9 cellular contexts compared by ENCODE assay signal in genomic region chr3:9898467-9899229, GRCh38. TPM values are rescaled to one million over a fixed set of nuclear protein-coding genes. Genes with fewer than 3 reads are reported as not detected.
DNase-seq lines count a peak whose midpoint lies in the region; ATAC-seq, FAIRE-seq and TF ChIP-seq lines count a peak whose summit lies in the region.
"Had no signal": no experiment of that assay in that cellular context is flagged by ENCODE, and none has a peak within 500 bp of the region (broad histone marks: within the 10 kb centered on the region; RNA-seq: fewer than 3 reads in every experiment).

No MANE protein-coding gene starts in this region.

- peak; percentile 9 to 13; a peak in 4 of 6 replicates for ATAC-seq in A549
- ATAC-seq in GM19455 (IDR thresholded peaks at IDR 0.05; ENCODE audit: unreplicated experiment), result no peak
- no peak for ATAC-seq in HG03460 (IDR thresholded peaks at IDR 0.05; ENCODE audit: unreplicated experiment)
- no peak for ATAC-seq in HG03159 (IDR thresholded peaks at IDR 0.05; ENCODE audit: unreplicated experiment)

- no peak for TF ChIP-seq EP300 in A549 (IDR thresholded peaks at IDR 0.05)

- H3K9me3 ChIP-seq in A549 (no peaks in the 10 kb centered on the region), Peyer's patch (no peaks in the 10 kb centered on the region), liver (ENCODE audit: control insufficient read depth in 4 of 4, low read length in 3 of 4) (no peaks in the 10 kb centered on the region)
- H3K9me3 ChIP-seq: BE2C had no signal

- H3K27me3 ChIP-seq in Peyer's patch, result no peaks in the 10 kb centered on the region
- no peaks in the 10 kb centered on the region for H3K27me3 ChIP-seq in liver (ENCODE audit: control insufficient read depth in 4 of 4, insufficient read depth in 4 of 4, low read length in 3 of 4)
- H3K27me3 ChIP-seq: BE2C had no signal

- TF ChIP-seq RAD21 in A549 (conservative IDR thresholded peaks at IDR 0.05 in 1 of 2, IDR thresholded peaks at IDR 0.05 in 1 of 2) (no peak), liver (IDR thresholded peaks at IDR 0.05) (no peak)

- POLR2A ChIA-PET in A549 (lab: Yijun Ruan, JAX), result interaction anchor here (1.0 to 1.1 kb wide), 2 partner anchors 14 to 34 kb away, joined by 4 to 6 read pairs; partner anchors contain the start of gene CRELD1

- TF ChIP-seq POLR2A in A549 (IDR thresholded peaks at IDR 0.05; ENCODE audit: low read length) (no peak), Peyer's patch (IDR thresholded peaks at IDR 0.05) (peak in 1 of 2 donors; percentile 40)

- H3K27ac ChIP-seq in A549, result peak overlapping the region; percentile 76 to 82
- peak overlapping the region in 3 of 4 donors; percentile 74 to 94 (median 90) for H3K27ac ChIP-seq in Peyer's patch
- peak overlapping the region; percentile 84 to 88 for H3K27ac ChIP-seq in liver (ENCODE audit: low read depth in 1 of 2, low read length in 2 of 2)

- peak overlapping the region; percentile 23 to 56 for H3K9ac ChIP-seq in liver (ENCODE audit: low read depth in 1 of 2, low read length in 2 of 2)

- DNase-seq in A549 (ENCODE audit: low read depth in 1 of 2, low spot score in 1 of 2) (no peak), Peyer's patch (peak in 2 of 3 donors; percentile 65 to 69)
- DNase-seq: BE2C, NCI-H1417 treated with DMSO at 0.1 percent for 48 hours had no signal

- TF ChIP-seq CTCF in A549 (IDR thresholded peaks at IDR 0.05) (no peak), Peyer's patch (IDR thresholded peaks at IDR 0.05) (peak in 1 of 6 experiments; percentile 5), liver (IDR thresholded peaks at IDR 0.05; ENCODE audit: low read depth, low read length, missing input control) (no peak)

- CTCF ChIA-PET in A549 (lab: Yijun Ruan, JAX), result interaction anchor here (0.7 to 1.7 kb wide), 4 partner anchors 9 to 52 kb away, joined by 3 to 5 read pairs (median 3); no protein-coding TSS in a partner anchor

- H3K36me3 ChIP-seq in Peyer's patch (no peaks in the 10 kb centered on the region), liver (ENCODE audit: control insufficient read depth in 4 of 4, insufficient read depth in 3 of 4, low read depth in 1 of 4, low read length in 3 of 4) (peaks cover 0 to 2% (median under 1%) of the 10 kb centered on the region in 4 donors)

- 54% methylated on average over 8 of the region's 8 CpGs for WGBS in A549 (ENCODE audit: missing lambda C conversion rate)
- WGBS in liver, result 35% methylated on average over 8 of the region's 8 CpGs

- H3K4me2 ChIP-seq in A549, result peak overlapping the region; percentile 68

- FAIRE-seq in A549 (lab: Jason Lieb, UNC), result no peak

- no peak overlapping the region for H3K4me3 ChIP-seq in A549
- H3K4me3 ChIP-seq in Peyer's patch, result no peak overlapping the region
- H3K4me3 ChIP-seq in liver (ENCODE audit: low read depth in 1 of 3, low read length in 3 of 3), result no peak overlapping the region

- H3K4me1 ChIP-seq in A549 (peaks cover 67% of the 10 kb centered on the region), Peyer's patch (peaks cover 0 to 38% (median 4%) of the 10 kb centered on the region in 4 donors), liver (ENCODE audit: control insufficient read depth in 4 of 4, insufficient read depth in 4 of 4, low read length in 3 of 4) (peaks cover 18 to 52% (median 42%) of the 10 kb centered on the region in 4 donors)
- H3K4me1 ChIP-seq: BE2C had no signal

TF ChIP-seq in A549, 52 proteins besides CTCF, POLR2A, EP300 and RAD21:
- TF ChIP-seq CEBPB (IDR thresholded peaks at IDR 0.05), result peak in 1 of 2 experiments; percentile 11; a peak in 1 of 4 replicates
- TF ChIP-seq ZFP36 (IDR thresholded peaks at IDR 0.05; ENCODE audit: borderline replicate concordance, partially characterized antibody), result no peak
- TF ChIP-seq FOSL2 (IDR thresholded peaks at IDR 0.05), result 0 out of 2 replicates have a peak, but pooled peaks have one; percentile 8
- TF ChIP-seq FOSL2 (CRISPR knock-in tag; IDR thresholded peaks at IDR 0.05), result no peak

TF ChIP-seq in liver, 16 proteins besides CTCF, POLR2A, EP300 and RAD21 (continues in another document):
- TF ChIP-seq NR2F2 (IDR thresholded peaks at IDR 0.05), result no peak
- no peak for TF ChIP-seq EGR1 (IDR thresholded peaks at IDR 0.05; ENCODE audit: low read depth in 2 of 2)
- TF ChIP-seq ATF3 (IDR thresholded peaks at IDR 0.05), result no peak
- peak; percentile 57 to 71 for TF ChIP-seq HNF4A (conservative IDR thresholded peaks at IDR 0.05)
- no peak for TF ChIP-seq FOXA2 (IDR thresholded peaks at IDR 0.05)
- TF ChIP-seq TAF1 (conservative IDR thresholded peaks at IDR 0.05), result no peak
- peak in 1 of 2 donors; percentile 34 for TF ChIP-seq RXRA (IDR thresholded peaks at IDR 0.05)
- TF ChIP-seq FOXA1 (IDR thresholded peaks at IDR 0.05), result no peak
- TF ChIP-seq MAX (IDR thresholded peaks at IDR 0.05), result no peak
- TF ChIP-seq HNF4G (IDR thresholded peaks at IDR 0.05), result no peak
- peak; percentile 27 to 42 for TF ChIP-seq JUND (IDR thresholded peaks at IDR 0.05)
- TF ChIP-seq YY1 (IDR thresholded peaks at IDR 0.05), result no peak
- peak; percentile 22 for TF ChIP-seq SP1 (IDR thresholded peaks at IDR 0.05)
- TF ChIP-seq, protein P1, sequence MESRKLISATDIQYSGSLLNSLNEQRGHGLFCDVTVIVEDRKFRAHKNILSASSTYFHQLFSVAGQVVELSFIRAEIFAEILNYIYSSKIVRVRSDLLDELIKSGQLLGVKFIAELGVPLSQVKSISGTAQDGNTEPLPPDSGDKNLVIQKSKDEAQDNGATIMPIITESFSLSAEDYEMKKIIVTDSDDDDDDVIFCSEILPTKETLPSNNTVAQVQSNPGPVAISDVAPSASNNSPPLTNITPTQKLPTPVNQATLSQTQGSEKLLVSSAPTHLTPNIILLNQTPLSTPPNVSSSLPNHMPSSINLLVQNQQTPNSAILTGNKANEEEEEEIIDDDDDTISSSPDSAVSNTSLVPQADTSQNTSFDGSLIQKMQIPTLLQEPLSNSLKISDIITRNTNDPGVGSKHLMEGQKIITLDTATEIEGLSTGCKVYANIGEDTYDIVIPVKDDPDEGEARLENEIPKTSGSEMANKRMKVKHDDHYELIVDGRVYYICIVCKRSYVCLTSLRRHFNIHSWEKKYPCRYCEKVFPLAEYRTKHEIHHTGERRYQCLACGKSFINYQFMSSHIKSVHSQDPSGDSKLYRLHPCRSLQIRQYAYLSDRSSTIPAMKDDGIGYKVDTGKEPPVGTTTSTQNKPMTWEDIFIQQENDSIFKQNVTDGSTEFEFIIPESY (IDR thresholded peaks at IDR 0.05), result no peak

RNA-seq across cellular contexts. Expression of gene IL17RE, which starts 4.0 kb away (rescaled TPM):
- polyA plus RNA-seq in A549 (2011; rRNA removed) (0.53 and 0.60 TPM in 2 replicates), A549 (2017; fragmentation: RNase III; extraction: RNeasy Plus Mini Kit Qiagen cat#74134 plus additional on column Dnase treatment) (0.44 to 0.67 TPM (median 0.47 TPM) in 3 replicates), liver (under 1 TPM; 0.42 to 0.71 TPM)
- 0.65 and 0.79 TPM in 2 replicates for polyA plus RNA-seq in A549 (2012; cell fraction: cytosol; rRNA removed)
- 3.4 and 3.7 TPM in 2 replicates for polyA plus RNA-seq in A549 (2012; cell fraction: nucleus; rRNA removed)
- polyA minus RNA-seq in A549 (2011; rRNA and poly(A)+ RNA removed), result 0.92 and 1.3 TPM in 2 replicates
- total RNA-seq in Peyer's patch (100 to 1,000 TPM in 2 of 4 donors, 10 to 100 TPM in 2; 11.6 to 160 (median 109) TPM), liver (1 to 10 TPM; 1.1 to 2.1 TPM)

RNA-seq across cellular contexts. Expression of gene JAGN1, which starts 8.2 kb away (rescaled TPM):
- polyA plus RNA-seq in A549 (2011; rRNA removed), result 63.2 and 79.3 TPM in 2 replicates
- polyA plus RNA-seq in A549 (2012; cell fraction: cytosol; rRNA removed), result 54.9 and 75.5 TPM in 2 replicates
- polyA plus RNA-seq in A549 (2012; cell fraction: nucleus; rRNA removed), result 28.0 and 40.6 TPM in 2 replicates
- 48.6 to 53.7 TPM (median 49.6 TPM) in 3 replicates for polyA plus RNA-seq in A549 (2017; fragmentation: RNase III; extraction: RNeasy Plus Mini Kit Qiagen cat#74134 plus additional on column Dnase treatment)
- 51.1 and 62.9 TPM in 2 replicates for polyA minus RNA-seq in A549 (2011; rRNA and poly(A)+ RNA removed)
- 10 to 100 TPM; 23.9 to 46.5 (median 41.9) TPM for total RNA-seq in Peyer's patch
- total RNA-seq in liver, result 10 to 100 TPM; 18.0 to 29.3 TPM
- 10 to 100 TPM; 32.0 to 46.8 TPM for polyA plus RNA-seq in liver

RNA-seq across cellular contexts. Expression of gene IL17RC, which starts 18.2 kb away (rescaled TPM):
- polyA plus RNA-seq in A549 (2011; rRNA removed) (7.7 and 12.2 TPM in 2 replicates), A549 (2017; fragmentation: RNase III; extraction: RNeasy Plus Mini Kit Qiagen cat#74134 plus additional on column Dnase treatment) (9.1 to 9.8 TPM (median 9.4 TPM) in 3 replicates), liver (10 to 100 TPM; 25.7 to 25.8 TPM)
- 12.1 and 17.1 TPM in 2 replicates for polyA plus RNA-seq in A549 (2012; cell fraction: cytosol; rRNA removed)
- polyA plus RNA-seq in A549 (2012; cell fraction: nucleus; rRNA removed), result 34.0 and 43.5 TPM in 2 replicates
- polyA minus RNA-seq in A549 (2011; rRNA and poly(A)+ RNA removed), result 16.6 and 23.1 TPM in 2 replicates
- total RNA-seq in Peyer's patch (100 to 1,000 TPM in 3 of 4 donors, 10 to 100 TPM in 1; 22.3 to 125 (median 123) TPM), liver (10 to 100 TPM; 15.4 to 62.8 TPM)

RNA-seq across cellular contexts. Expression of gene CIDEC, which starts 18.6 kb away (rescaled TPM):
- polyA plus RNA-seq in A549 (2011; rRNA removed), result 6.3 and 10.4 TPM in 2 replicates
- 3.5 and 3.9 TPM in 2 replicates for polyA plus RNA-seq in A549 (2012; cell fraction: cytosol; rRNA removed)
- 2.5 and 3.5 TPM in 2 replicates for polyA plus RNA-seq in A549 (2012; cell fraction: nucleus; rRNA removed)
- polyA plus RNA-seq in A549 (2017; fragmentation: RNase III; extraction: RNeasy Plus Mini Kit Qiagen cat#74134 plus additional on column Dnase treatment), result 2.0 to 3.3 TPM (median 2.8 TPM) in 3 replicates
- 10.9 and 11.2 TPM in 2 replicates for polyA minus RNA-seq in A549 (2011; rRNA and poly(A)+ RNA removed)
- 100 to 1,000 TPM in 3 of 4 donors, 10 to 100 TPM in 1; 27.2 to 510 (median 253) TPM for total RNA-seq in Peyer's patch
- under 1 TPM in 1 of 2 donors, not detected in 1; 0.59 TPM for total RNA-seq in liver
- polyA plus RNA-seq in liver, result 1 to 10 TPM in 1 of 2 donors, under 1 TPM in 1; 0.28 to 4.2 TPM
- total RNA-seq: temporal lobe had no signal

RNA-seq across cellular contexts. Expression of gene CRELD1, which starts 35.0 kb away (rescaled TPM):
- 13.1 and 13.9 TPM in 2 replicates for polyA plus RNA-seq in A549 (2011; rRNA removed)
- polyA plus RNA-seq in A549 (2012; cell fraction: cytosol; rRNA removed), result 14.6 and 14.9 TPM in 2 replicates
- polyA plus RNA-seq in A549 (2012; cell fraction: nucleus; rRNA removed), result 25.3 and 26.0 TPM in 2 replicates
- polyA plus RNA-seq in A549 (2017; fragmentation: RNase III; extraction: RNeasy Plus Mini Kit Qiagen cat#74134 plus additional on column Dnase treatment), result 9.8 to 13.6 TPM (median 11.1 TPM) in 3 replicates
- 6.2 and 9.1 TPM in 2 replicates for polyA minus RNA-seq in A549 (2011; rRNA and poly(A)+ RNA removed)
- total RNA-seq in Peyer's patch, result 10 to 100 TPM; 21.9 to 45.6 (median 34.4) TPM
- total RNA-seq in liver, result 10 to 100 TPM; 12.6 to 29.5 TPM
- 10 to 100 TPM; 20.5 to 31.1 TPM for polyA plus RNA-seq in liver

Comparison
In these comparisons a context has a peak if more than half of its experiments do, and no peak if none do; other contexts are left out.
1. ATAC-seq: peak in A549 (2 of 2); none in GM19455 (single experiment), HG03460 (single experiment) and HG03159 (single experiment).
2. DNase-seq: peak in Peyer's patch (2 of 3); none in A549 (0 of 2).
3. RNA of gene IL17RE, which starts 4.0 kb away (total RNA-seq): 11.6 to 160 TPM in Peyer's patch; 1.1 to 2.1 TPM in liver; every median in the first group is over 4 times any median in the second.
4. Peak in every context shown above with its lines, with median percentiles within 50 percentile points of each other: H3K27ac ChIP-seq.